In genomic region chrX:128216364-128216763, GRCh38 we compare ENCODE assay signal across 11 cellular contexts.
"Had no signal": no experiment of that assay in that cellular context is flagged by ENCODE, and none has a peak within 500 bp of the region (broad histone marks: within the 10 kb centered on the region; RNA-seq: fewer than 3 reads in every experiment).

No MANE protein-coding gene starts in this region.

- H3K4me2 ChIP-seq: GM23338 had no signal

- H3K4me3 ChIP-seq: GM23248, GM23338, HAP-1 had no signal

- H3K27ac ChIP-seq: GM23248 had no signal

- H3K9me3 ChIP-seq: HAP-1 had no signal

- ATAC-seq: GM23338, HCT116 had no signal

- H2AFZ ChIP-seq: GM23248, GM23338 had no signal

- H3K9ac ChIP-seq: GM23248 had no signal

- H3K36me3 ChIP-seq: HAP-1 had no signal

- H3K4me1 ChIP-seq: HAP-1 had no signal

- FAIRE-seq: H1, H54 had no signal

- DNase-seq: GM23248, GOT3, H7, H9, HCEC 1CT, HFFc6 had no signal
